Comparison of ENCODE assay signal across 9 cellular contexts in the genomic region with DNA sequence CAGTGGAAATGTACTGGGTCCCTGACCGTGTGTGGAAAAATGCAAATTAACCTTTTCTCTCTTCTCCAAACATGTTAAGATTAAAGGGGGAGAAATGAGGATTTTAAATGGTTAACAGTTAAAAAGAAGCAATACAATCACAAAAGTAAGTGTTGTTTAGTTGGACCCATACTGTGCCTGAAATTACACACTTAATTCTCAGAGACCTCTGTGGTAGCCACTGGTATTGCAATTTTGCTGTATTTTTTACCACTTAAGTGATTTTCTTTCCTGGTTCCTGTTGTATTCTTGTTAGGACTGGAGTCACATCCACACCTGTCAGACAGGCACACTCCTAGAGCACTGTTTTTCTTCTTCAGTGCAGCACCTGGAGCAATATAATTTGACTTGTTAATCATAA.
DNase-seq lines count a peak whose midpoint lies in the region; ATAC-seq and TF ChIP-seq lines count a peak whose summit lies in the region.
"Had no signal": no experiment of that assay in that cellular context is flagged by ENCODE, and none has a peak within 500 bp of the region (broad histone marks: within the 10 kb centered on the region; RNA-seq: fewer than 3 reads in every experiment).

No MANE protein-coding gene starts in this region.

- H3K9me3 Mint-ChIP-seq in Calu3 (ENCODE audit: low read depth, unreplicated experiment): no peaks in the 10 kb centered on the region
- H3K9me3 Mint-ChIP-seq: activated naive CD4-positive, alpha-beta T cell treated with anti-CD3 and anti-CD28 coated beads, Interleukin-2, amount 50 U/mL, for 24 hours had no signal

- H3K27me3 Mint-ChIP-seq in Calu3 (ENCODE audit: unreplicated experiment): no peaks in the 10 kb centered on the region
- H3K27me3 Mint-ChIP-seq: activated naive CD4-positive, alpha-beta T cell treated with anti-CD3 and anti-CD28 coated beads, Interleukin-2, amount 50 U/mL, for 24 hours had no signal

- H3K4me3 ChIP-seq in fibroblast of pulmonary artery (replicated peaks; ENCODE audit: low read depth, low read length): no peak overlapping the region

- H3K27ac Mint-ChIP-seq in Calu3 (ENCODE audit: unreplicated experiment): no peak overlapping the region
- H3K27ac Mint-ChIP-seq: activated naive CD4-positive, alpha-beta T cell treated with anti-CD3 and anti-CD28 coated beads, Interleukin-2, amount 50 U/mL, for 24 hours had no signal

- DNase-seq in Calu3 (peak; percentile 4), NCI-H1417 (lab: John Stamatoyannopoulos, UW) (peak; percentile 4 to 76 (median 53)), fibroblast of pulmonary artery (ENCODE audit: low read depth) (peak; percentile 30), NCI-H1694 treated with DMSO at 0.1 percent for 48 hours (lab: John Stamatoyannopoulos, UW) (no peak)
- DNase-seq in activated naive CD4-positive, alpha-beta T cell (lab: John Stamatoyannopoulos, UW): no peak
- DNase-seq in activated T-cell treated with anti-CD3 and anti-CD28 coated beads, Interleukin-2, amount 50 U/mL, for 48 hours: no peak

- CTCF ChIA-PET in Calu3 (lab: Charles Lee): no interaction called here

- H3K4me1 Mint-ChIP-seq in Calu3 (ENCODE audit: low read depth, unreplicated experiment): no peaks in the 10 kb centered on the region
- H3K4me1 Mint-ChIP-seq: activated naive CD4-positive, alpha-beta T cell treated with anti-CD3 and anti-CD28 coated beads, Interleukin-2, amount 50 U/mL, for 24 hours had no signal

- no peaks in the 10 kb centered on the region for H3K36me3 Mint-ChIP-seq in Calu3 (ENCODE audit: insufficient read depth, unreplicated experiment)
- H3K36me3 Mint-ChIP-seq: activated naive CD4-positive, alpha-beta T cell treated with anti-CD3 and anti-CD28 coated beads, Interleukin-2, amount 50 U/mL, for 24 hours had no signal

- intact Hi-C loops in Calu3 (cut with micrococcal nuclease; ENCODE audit: unreplicated experiment): no loop called here

- TF ChIP-seq CTCF in Calu3 (IDR thresholded peaks at IDR 0.05; ENCODE audit: unreplicated experiment) (no peak), fibroblast of pulmonary artery (IDR thresholded peaks at IDR 0.05; ENCODE audit: low read length, missing control alignments) (peak; percentile 46)

- no peak overlapping the region for H3K4me3 Mint-ChIP-seq in Calu3 (ENCODE audit: low read depth, unreplicated experiment)
- H3K4me3 Mint-ChIP-seq: activated naive CD4-positive, alpha-beta T cell treated with anti-CD3 and anti-CD28 coated beads, Interleukin-2, amount 50 U/mL, for 24 hours had no signal

- ATAC-seq in GM21447 (IDR thresholded peaks at IDR 0.05; ENCODE audit: unreplicated experiment): peak; percentile 72
- no peak for ATAC-seq in HG02870 (IDR thresholded peaks at IDR 0.05; ENCODE audit: unreplicated experiment)

- BruUV-seq in Calu3 (replicated peaks; lab: Mats Ljungman, UMichigan): no TSS peak

Comparison
In these comparisons a context has a peak if more than half of its experiments do, and no peak if none do; other contexts are left out.
1. DNase-seq: peak in Calu3 (single experiment), NCI-H1417 (3 of 3) and fibroblast of pulmonary artery (single experiment); none in activated naive CD4-positive, alpha-beta T cell (0 of 4), activated T-cell treated with anti-CD3 and anti-CD28 coated beads, Interleukin-2, amount 50 U/mL, for 48 hours (0 of 2) and NCI-H1694 treated with DMSO at 0.1 percent for 48 hours (single experiment).